22 cellular contexts compared by ENCODE assay signal in the genomic region with DNA sequence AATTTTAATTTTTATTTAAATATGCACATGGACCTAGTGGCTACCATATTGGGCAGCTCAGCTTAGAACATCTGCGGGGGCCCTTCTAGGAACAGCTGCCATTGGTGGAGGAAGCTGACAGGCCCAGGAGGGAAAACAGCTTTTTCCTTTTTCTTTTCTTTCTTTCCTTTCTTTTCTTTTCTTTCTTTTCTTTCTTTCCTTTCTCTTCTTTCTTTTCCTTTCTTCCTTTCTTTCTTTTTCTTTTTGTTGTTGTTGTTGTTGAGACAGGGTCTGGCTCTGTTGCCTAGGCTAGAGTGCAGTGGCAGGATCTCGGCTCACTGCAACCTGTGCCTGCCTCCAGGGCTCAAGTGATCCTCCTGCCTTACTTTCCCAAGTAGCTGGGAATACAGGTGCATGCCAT. TPM values are rescaled to one million over a fixed set of nuclear protein-coding genes. Genes with fewer than 3 reads are reported as not detected.
DNase-seq lines count a peak whose midpoint lies in the region; ATAC-seq, FAIRE-seq and TF ChIP-seq lines count a peak whose summit lies in the region.
"Had no signal": no experiment of that assay in that cellular context is flagged by ENCODE, and none has a peak within 500 bp of the region (broad histone marks: within the 10 kb centered on the region; RNA-seq: fewer than 3 reads in every experiment).

No MANE protein-coding gene starts in this region.

- H3K9me3 ChIP-seq in HEK293 (ENCODE audit: control insufficient read depth, insufficient read depth, low read depth, low read length) (no peaks in the 10 kb centered on the region), K562 (replicated peaks; ENCODE audit: control insufficient read depth, insufficient read depth, low read depth, low read length) (no peaks in the 10 kb centered on the region)
- H3K9me3 ChIP-seq in effector memory CD4-positive, alpha-beta T cell (ENCODE audit: control insufficient read depth, low read length) = no peaks in the 10 kb centered on the region

- peaks cover 68 to 93% of the 10 kb centered on the region in 2 experiments for H3K27me3 ChIP-seq in K562 (ENCODE audit: control insufficient read depth in 2 of 2, insufficient read depth in 2 of 2, low read length in 2 of 2)
- H3K27me3 ChIP-seq in effector memory CD4-positive, alpha-beta T cell (replicated peaks; ENCODE audit: control insufficient read depth, insufficient read depth, low read length, poor library complexity, severe bottlenecking) = peaks cover 3% of the 10 kb centered on the region

- FAIRE-seq in K562 (lab: Jason Lieb, UNC) = no peak
- FAIRE-seq: D721Med, GM12878, H1 had no signal

- BruUV-seq in K562 (replicated peaks; lab: Mats Ljungman, UMichigan) = no TSS peak

- ATAC-seq in K562 (no peak), GM21526 (IDR thresholded peaks at IDR 0.05; ENCODE audit: low FRiP score, unreplicated experiment) (no peak), GM18870 (IDR thresholded peaks at IDR 0.05; ENCODE audit: unreplicated experiment) (no peak)
- ATAC-seq: GM12878 had no signal

- no peak for DNase-seq in K562 (ENCODE audit: extremely low read depth in 1 of 4, low spot score in 3 of 4)
- DNase-seq in mesothelial cell of epicardium (ENCODE audit: low spot score in 2 of 2, unreplicated experiment in 2 of 2) = no peak
- DNase-seq in effector memory CD4-positive, alpha-beta T cell = no peak
- DNase-seq: CD4-positive, CD25-positive, alpha-beta regulatory T cell; CD8-positive, alpha-beta memory T cell; DMS 273 treated with DMSO at 0.1 percent for 48 hours; DMS79; EL; GDM1; GM23248; H7; HCEC 1CT had no signal

- intact Hi-C loops in K562 (cut with micrococcal nuclease) = no loop called here

- H4K20me1 ChIP-seq in K562 (replicated peaks; ENCODE audit: control insufficient read depth, insufficient read depth, low read length) = no peaks in the 10 kb centered on the region; the same call in 1 of the 2 replicates

- no peak overlapping the region for H3K9ac ChIP-seq in K562 (ENCODE audit: insufficient read depth in 1 of 2, low read depth in 2 of 2, low read length in 2 of 2)
- H3K9ac ChIP-seq: GM23248 had no signal

- H3K79me2 ChIP-seq in K562 (ENCODE audit: control insufficient read depth, insufficient read depth, low read length) = no peaks in the 10 kb centered on the region

- no peak for TF ChIP-seq POLR2A in K562 (conservative IDR thresholded peaks at IDR 0.05)

- H3K9me1 ChIP-seq in K562 (ENCODE audit: control insufficient read depth, insufficient read depth, low read length) = no peaks in the 10 kb centered on the region

- CTCF ChIA-PET in HEK293 (lab: Yijun Ruan, JAX) (no interaction called here), K562 (lab: Yijun Ruan, JAX; ENCODE audit: low intra/inter-chr PET ratio) (no interaction called here)

- H3K27ac Mint-ChIP-seq in mesothelial cell of epicardium = peak overlapping the region; percentile 85
- H3K27ac Mint-ChIP-seq: CD4-positive, CD25-positive, alpha-beta regulatory T cell; CD8-positive, alpha-beta memory T cell had no signal

- H2AFZ ChIP-seq in K562 (ENCODE audit: low read depth, low read length) = no peak overlapping the region
- H2AFZ ChIP-seq: GM23248 had no signal

- no peak for TF ChIP-seq EP300 in K562 (IDR thresholded peaks at IDR 0.05; ENCODE audit: low read length)

- no peak overlapping the region for H3K4me3 ChIP-seq in HEK293 (ENCODE audit: low read depth, low read length)
- H3K4me3 ChIP-seq in K562 = no peak overlapping the region
- no peak overlapping the region for H3K4me3 ChIP-seq in effector memory CD4-positive, alpha-beta T cell (ENCODE audit: insufficient read depth, low read depth, low read length, poor library complexity, severe bottlenecking)
- H3K4me3 ChIP-seq: GM12878, GM23248 had no signal

- 2% methylated on average over 2 of the region's 2 CpGs for WGBS in K562 (ENCODE audit: insufficient coverage, low coverage, missing lambda C conversion rate)

- no peaks in the 10 kb centered on the region for H3K4me1 ChIP-seq in HEK293 (ENCODE audit: control insufficient read depth, insufficient read depth, low read length)
- no peaks in the 10 kb centered on the region for H3K4me1 ChIP-seq in K562 (replicated peaks in 1 of 2; ENCODE audit: control insufficient read depth in 2 of 2, insufficient read depth in 2 of 2, low read length in 2 of 2)
- H3K4me1 ChIP-seq in effector memory CD4-positive, alpha-beta T cell (ENCODE audit: control insufficient read depth, insufficient read depth, low read length, poor library complexity, severe bottlenecking) = no peaks in the 10 kb centered on the region

- in situ Hi-C loops in K562 (cut with MboI) = no loop called here

- TF ChIP-seq CTCF in HEK293 (tag by site-specific recombination; IDR thresholded peaks at IDR 0.05) (no peak), K562 (IDR thresholded peaks at IDR 0.05 in 2 of 3, conservative IDR thresholded peaks at IDR 0.05 in 1 of 3; ENCODE audit: insufficient read depth in 2 of 3, low read depth in 1 of 3, low read length in 3 of 3) (no peak), mesothelial cell of epicardium (IDR thresholded peaks at IDR 0.05; ENCODE audit: unreplicated experiment) (no peak)

- H3K27me3 Mint-ChIP-seq in mesothelial cell of epicardium (ENCODE audit: low read depth) = no peaks in the 10 kb centered on the region

- H3K4me2 ChIP-seq in K562 (ENCODE audit: insufficient read depth, low read length) = no peak overlapping the region

- TF ChIP-seq RAD21 in K562 (CRISPR knock-in tag; conservative IDR thresholded peaks at IDR 0.05 in 1 of 2, IDR thresholded peaks at IDR 0.05 in 1 of 2) = no peak

- H3K36me3 Mint-ChIP-seq in mesothelial cell of epicardium = peaks cover 11% of the 10 kb centered on the region
- H3K36me3 Mint-ChIP-seq: CD4-positive, CD25-positive, alpha-beta regulatory T cell; CD8-positive, alpha-beta memory T cell had no signal

- no peaks in the 10 kb centered on the region for H3K9me3 Mint-ChIP-seq in mesothelial cell of epicardium
- H3K9me3 Mint-ChIP-seq: CD8-positive, alpha-beta memory T cell had no signal

- POLR2A ChIA-PET in HEK293 (lab: Yijun Ruan, JAX) = no interaction called here
- POLR2A ChIA-PET in K562 (lab: Yijun Ruan, JAX) = interaction anchor here (0.6 to 0.9 kb wide), 3 partner anchors 79 to 544 kb away, joined by 3 to 4 read pairs (median 3); no protein-coding TSS in a partner anchor

- no peak overlapping the region for H3K4me3 Mint-ChIP-seq in mesothelial cell of epicardium
- H3K4me3 Mint-ChIP-seq: CD4-positive, CD25-positive, alpha-beta regulatory T cell; CD8-positive, alpha-beta memory T cell had no signal

- H3K4me1 Mint-ChIP-seq in mesothelial cell of epicardium = peaks cover 58% of the 10 kb centered on the region
- H3K4me1 Mint-ChIP-seq: CD8-positive, alpha-beta memory T cell had no signal

- H3K27ac ChIP-seq in HEK293 (ENCODE audit: extremely low read depth, low read depth, low read length) (no peak overlapping the region), K562 (ENCODE audit: extremely low read depth, low read depth, low read length) (no peak overlapping the region)
- H3K27ac ChIP-seq in effector memory CD4-positive, alpha-beta T cell (ENCODE audit: insufficient read depth, low read length, poor library complexity, severe bottlenecking) = no peak overlapping the region
- H3K27ac ChIP-seq: C4-2B, GM23248 had no signal

- no peaks in the 10 kb centered on the region for H3K36me3 ChIP-seq in HEK293 (ENCODE audit: control insufficient read depth in 2 of 2, insufficient read depth in 1 of 2, low read length in 2 of 2)
- no peaks in the 10 kb centered on the region for H3K36me3 ChIP-seq in K562 (ENCODE audit: control insufficient read depth, insufficient read depth, low read length)
- no peaks in the 10 kb centered on the region for H3K36me3 ChIP-seq in effector memory CD4-positive, alpha-beta T cell (ENCODE audit: control insufficient read depth, insufficient read depth, low read length)

TF ChIP-seq in K562, 482 proteins besides CTCF, POLR2A, EP300 and RAD21:
- no peak for TF ChIP-seq TAF1 (IDR thresholded peaks at IDR 0.05; ENCODE audit: control insufficient read depth, extremely low read depth, insufficient read depth, low read length, severe bottlenecking)
- TF ChIP-seq, protein P1, sequence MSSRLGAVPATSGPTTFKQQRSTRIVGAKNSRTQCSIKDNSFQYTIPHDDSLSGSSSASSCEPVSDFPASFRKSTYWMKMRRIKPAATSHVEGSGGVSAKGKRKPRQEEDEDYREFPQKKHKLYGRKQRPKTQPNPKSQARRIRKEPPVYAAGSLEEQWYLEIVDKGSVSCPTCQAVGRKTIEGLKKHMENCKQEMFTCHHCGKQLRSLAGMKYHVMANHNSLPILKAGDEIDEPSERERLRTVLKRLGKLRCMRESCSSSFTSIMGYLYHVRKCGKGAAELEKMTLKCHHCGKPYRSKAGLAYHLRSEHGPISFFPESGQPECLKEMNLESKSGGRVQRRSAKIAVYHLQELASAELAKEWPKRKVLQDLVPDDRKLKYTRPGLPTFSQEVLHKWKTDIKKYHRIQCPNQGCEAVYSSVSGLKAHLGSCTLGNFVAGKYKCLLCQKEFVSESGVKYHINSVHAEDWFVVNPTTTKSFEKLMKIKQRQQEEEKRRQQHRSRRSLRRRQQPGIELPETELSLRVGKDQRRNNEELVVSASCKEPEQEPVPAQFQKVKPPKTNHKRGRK (tag; IDR thresholded peaks at IDR 0.05) = peak; percentile 80
TF ChIP-seq in K562: peak in this region for 1.

RNA-seq across cellular contexts. Expression of a gene that starts 43.4 kb away (rescaled TPM):
- total RNA-seq in K562 (2011; cell fraction: chromatin; rRNA removed; ENCODE audit: low replicate concordance) = not detected in 2 replicates
- not detected in 2 replicates for total RNA-seq in K562 (2011; cell fraction: nucleolus; rRNA removed)
- total RNA-seq in K562 (2011; cell fraction: nucleoplasm; rRNA removed) = not detected in 2 replicates
- total RNA-seq in K562 (2014; rRNA removed) (not detected in 2 replicates), K562 (2014; rRNA removed; fragmentation: Illumina TruSeq; extraction: Trizol) (not detected in 2 replicates), K562 (2015; rRNA removed; fragmentation: Illumina TruSeq; extraction: Trizol) (not detected in 2 replicates), K562 (2021) (0.11 and 0.75 TPM in 2 replicates), mesothelial cell of epicardium (43.5 to 52.5 TPM (median 47.7 TPM) in 3 replicates)
- polyA plus RNA-seq in K562 (2011; rRNA removed) (not detected in 2 replicates), K562 (2014; fragmentation: Illumina TruSeq; extraction: Trizol) (not detected in 2 replicates), K562 (2014; fragmentation: Nextera tagmentation; extraction: Ambion mirVana) (not detected), K562 (2014; rRNA removed) (not detected in 2 replicates)
- not detected in 2 replicates for polyA plus RNA-seq in K562 (2011; cell fraction: cytosol; rRNA removed)
- polyA plus RNA-seq in K562 (2011; cell fraction: nucleus; rRNA removed) = not detected in 2 replicates
- polyA plus RNA-seq in K562 (2012) = not detected in 2 replicates
- polyA minus RNA-seq in K562 (2011; rRNA and poly(A)+ RNA removed) = not detected in 2 replicates
- polyA minus RNA-seq in K562 (2011; cell fraction: cytosol; rRNA and poly(A)+ RNA removed) = not detected in 2 replicates
- not detected in 2 replicates for polyA minus RNA-seq in K562 (2011; cell fraction: nucleus; rRNA and poly(A)+ RNA removed)
- total RNA-seq: A172; A673; CD4-positive, CD25-positive, alpha-beta regulatory T cell; CD8-positive, alpha-beta memory T cell; GM12878; GM23248 had no signal
- polyA plus RNA-seq: BJ; CD8-positive, alpha-beta memory T cell had no signal

Comparison
In these comparisons a context has a peak if more than half of its experiments do, and no peak if none do; other contexts are left out.
1. RNA of a gene that starts 43.4 kb away (total RNA-seq): 43.5 to 52.5 TPM in mesothelial cell of epicardium; 0.11 to 0.75 TPM in K562; every median in the first group is over 10 times any median in the second.